ENCODE assay signal across 24 cellular contexts in genomic region chr22:48139776-48140175, GRCh38.
"Had no signal": no experiment of that assay in that cellular context is flagged by ENCODE, and none has a peak within 500 bp of the region (broad histone marks: within the 10 kb centered on the region; RNA-seq: fewer than 3 reads in every experiment).

No MANE protein-coding gene starts in this region.

- H3K27ac Mint-ChIP-seq: dendritic cell treated with granulocyte-macrophage colony-stimulating factor and Interleukin-4, amounts not matched to agents 40 ng/mL and 50 ng/mL, for 4 days; endodermal cell; mesothelial cell of epicardium had no signal

- H3K9me3 Mint-ChIP-seq: dendritic cell treated with granulocyte-macrophage colony-stimulating factor and Interleukin-4, amounts not matched to agents 40 ng/mL and 50 ng/mL, for 4 days; effector memory CD8-positive, alpha-beta T cell had no signal

- H3K4me3 ChIP-seq: colonic mucosa, esophagus squamous epithelium, gastrocnemius medialis, heart right ventricle, left lung, lower lobe of right lung, mucosa of descending colon had no signal

- H3K27me3 Mint-ChIP-seq: dendritic cell treated with granulocyte-macrophage colony-stimulating factor and Interleukin-4, amounts not matched to agents 40 ng/mL and 50 ng/mL, for 4 days had no signal

- ATAC-seq: effector memory CD8-positive, alpha-beta T cell; esophagus mucosa; gastrocnemius medialis; left cardiac atrium; left lung; left ventricle myocardium superior; lower lobe of right lung; mucosa of descending colon had no signal

- H3K4me3 Mint-ChIP-seq: dendritic cell treated with granulocyte-macrophage colony-stimulating factor and Interleukin-4, amounts not matched to agents 40 ng/mL and 50 ng/mL, for 4 days; effector memory CD8-positive, alpha-beta T cell; endodermal cell; mesothelial cell of epicardium had no signal

- H3K36me3 ChIP-seq: colonic mucosa, esophagus squamous epithelium, gastrocnemius medialis, heart right ventricle, left lung, lower lobe of right lung had no signal

- H3K27ac ChIP-seq: colonic mucosa, epithelial cell of prostate, esophagus squamous epithelium, gastrocnemius medialis, heart right ventricle, left lung, lower lobe of right lung had no signal

- DNase-seq: colonic mucosa; cortex of kidney; effector CD8-positive, alpha-beta T cell; effector memory CD8-positive, alpha-beta T cell; endodermal cell; erythroblast; esophagus squamous epithelium; foreskin fibroblast; foreskin melanocyte; gastrocnemius medialis; glutamatergic neuron; head of caudate nucleus; heart right ventricle; hippocampal formation; left cardiac atrium; left lung; left ventricle myocardium superior; lower lobe of right lung; mesenchymal stem cell; mucosa of descending colon had no signal

- H3K27me3 ChIP-seq: colonic mucosa had no signal

- H3K9me3 ChIP-seq: colonic mucosa, esophagus squamous epithelium, left lung, lower lobe of right lung, mucosa of descending colon had no signal

- H3K36me3 Mint-ChIP-seq: mesothelial cell of epicardium had no signal

- H3K4me1 ChIP-seq: colonic mucosa, esophagus squamous epithelium, gastrocnemius medialis, heart right ventricle, left lung, lower lobe of right lung had no signal

- H3K4me1 Mint-ChIP-seq: endodermal cell, mesothelial cell of epicardium had no signal
